17 cellular contexts compared by ENCODE assay signal in genomic region chr5:122937914-122938313, GRCh38.
DNase-seq lines count a peak whose midpoint lies in the region; ATAC-seq and TF ChIP-seq lines count a peak whose summit lies in the region.
"Had no signal": no experiment of that assay in that cellular context is flagged by ENCODE, and none has a peak within 500 bp of the region (broad histone marks: within the 10 kb centered on the region; RNA-seq: fewer than 3 reads in every experiment).

No MANE protein-coding gene starts in this region.

- H3K27ac ChIP-seq in OCI-LY3 (ENCODE audit: low read length) (no peak overlapping the region), thoracic aorta (peak overlapping the region; percentile 5 to 54)
- no peak overlapping the region for H3K27ac ChIP-seq in CD8-positive, alpha-beta memory T cell (ENCODE audit: low read depth, low read length)
- H3K27ac ChIP-seq: HL-60, SK-N-MC had no signal

- H3K4me1 Mint-ChIP-seq in activated T-cell treated with anti-CD3 and anti-CD28 coated beads, Interleukin-2, amount 50 U/mL, for 24 hours (ENCODE audit: low read depth): no peaks in the 10 kb centered on the region
- H3K4me1 Mint-ChIP-seq in CD8-positive, alpha-beta memory T cell: peaks cover 0 to 3% (median 0%) of the 10 kb centered on the region in 3 donors

- H3K27me3 Mint-ChIP-seq in activated T-cell treated with anti-CD3 and anti-CD28 coated beads, Interleukin-2, amount 50 U/mL, for 24 hours: no peaks in the 10 kb centered on the region
- H3K27me3 Mint-ChIP-seq in CD8-positive, alpha-beta memory T cell: peaks cover 0 to 1% of the 10 kb centered on the region in 2 donors
- H3K27me3 Mint-ChIP-seq: naive B cell had no signal

- no peak for TF ChIP-seq CTCF in OCI-LY3 (IDR thresholded peaks at IDR 0.05; ENCODE audit: low read depth, low read length)
- no peak for TF ChIP-seq CTCF in fibroblast of villous mesenchyme (IDR thresholded peaks at IDR 0.05; ENCODE audit: insufficient read depth, low read depth, low read length)
- no peak for TF ChIP-seq CTCF in thoracic aorta (IDR thresholded peaks at IDR 0.05)

- H3K27me3 ChIP-seq in OCI-LY3 (ENCODE audit: low read depth, low read length) (no peaks in the 10 kb centered on the region), thoracic aorta (replicated peaks; ENCODE audit: insufficient read depth) (no peaks in the 10 kb centered on the region)
- H3K27me3 ChIP-seq in CD8-positive, alpha-beta memory T cell (ENCODE audit: insufficient read depth, low read length, poor library complexity, severe bottlenecking): no peaks in the 10 kb centered on the region

- CTCF ChIA-PET in CD8-positive, alpha-beta memory T cell (lab: Charles Lee): no interaction called here

- H3K9me3 ChIP-seq in OCI-LY3 (ENCODE audit: insufficient read depth, low read length) (no peaks in the 10 kb centered on the region), thoracic aorta (no peaks in the 10 kb centered on the region)
- H3K9me3 ChIP-seq in CD8-positive, alpha-beta memory T cell (ENCODE audit: low read length): no peaks in the 10 kb centered on the region

- no peak overlapping the region for H3K9ac ChIP-seq in OCI-LY3 (ENCODE audit: low read length)

- H3K4me2 ChIP-seq in OCI-LY3 (ENCODE audit: low read length): 0 out of 2 replicates have a peak overlapping the region, but pooled peaks have one; percentile 22

- no peaks in the 10 kb centered on the region for H4K20me1 ChIP-seq in OCI-LY3 (ENCODE audit: insufficient read depth, low read length)

- H3K4me1 ChIP-seq in OCI-LY3 (ENCODE audit: low read length) (peaks cover 43% of the 10 kb centered on the region), thoracic aorta (ENCODE audit: control insufficient read depth in 1 of 2, low read depth in 2 of 2) (peaks cover 7 to 37% of the 10 kb centered on the region in 2 donors)
- H3K4me1 ChIP-seq in CD8-positive, alpha-beta memory T cell (ENCODE audit: insufficient read depth, low read length): no peaks in the 10 kb centered on the region

- no peaks in the 10 kb centered on the region for H3K9me3 Mint-ChIP-seq in activated T-cell treated with anti-CD3 and anti-CD28 coated beads, Interleukin-2, amount 50 U/mL, for 24 hours
- no peaks in the 10 kb centered on the region for H3K9me3 Mint-ChIP-seq in CD8-positive, alpha-beta memory T cell

- DNase-seq in fibroblast of villous mesenchyme (ENCODE audit: low read depth) (peak; percentile 20), medulla oblongata (ENCODE audit: extremely low spot score) (peak; percentile 64), thoracic aorta (ENCODE audit: low spot score) (no peak), GDM1 (lab: John Stamatoyannopoulos, UW) (no peak)
- DNase-seq in activated T-cell treated with anti-CD3 and anti-CD28 coated beads, Interleukin-2, amount 50 U/mL, for 24 hours: no peak
- no peak for DNase-seq in CD8-positive, alpha-beta memory T cell
- DNase-seq: activated CD4-positive, alpha-beta T cell treated with anti-CD3 and anti-CD28 coated beads for 4 hours; activated CD8-positive, alpha-beta memory T cell treated with anti-CD3 and anti-CD28 coated beads, Interleukin-2, amount 50 U/mL, for 4 hours; cortex of kidney; hippocampal formation; naive B cell; PC-3; T1000 had no signal

- no peak overlapping the region for H3K27ac Mint-ChIP-seq in activated T-cell treated with anti-CD3 and anti-CD28 coated beads, Interleukin-2, amount 50 U/mL, for 24 hours
- no peak overlapping the region for H3K27ac Mint-ChIP-seq in CD8-positive, alpha-beta memory T cell
- H3K27ac Mint-ChIP-seq: naive B cell had no signal

- ATAC-seq in thoracic aorta (ENCODE audit: insufficient number of reproducible peaks, low FRiP score, low read depth) (no peak), GM18520 (IDR thresholded peaks at IDR 0.05; ENCODE audit: unreplicated experiment) (no peak)
- ATAC-seq: PC-3 had no signal

- H3K36me3 Mint-ChIP-seq in activated T-cell treated with anti-CD3 and anti-CD28 coated beads, Interleukin-2, amount 50 U/mL, for 24 hours (ENCODE audit: low read depth): no peaks in the 10 kb centered on the region
- peaks cover 6 to 16% (median 8%) of the 10 kb centered on the region in 3 donors for H3K36me3 Mint-ChIP-seq in CD8-positive, alpha-beta memory T cell

- H3K79me2 ChIP-seq in OCI-LY3 (ENCODE audit: low read length): no peaks in the 10 kb centered on the region

- H3K36me3 ChIP-seq in OCI-LY3 (replicated peaks; ENCODE audit: low read depth, low read length) (no peaks in the 10 kb centered on the region), thoracic aorta (no peaks in the 10 kb centered on the region)
- no peaks in the 10 kb centered on the region for H3K36me3 ChIP-seq in CD8-positive, alpha-beta memory T cell (ENCODE audit: insufficient read depth, low read length)

- no peak overlapping the region for H3K4me3 Mint-ChIP-seq in activated T-cell treated with anti-CD3 and anti-CD28 coated beads, Interleukin-2, amount 50 U/mL, for 24 hours
- H3K4me3 Mint-ChIP-seq in CD8-positive, alpha-beta memory T cell: no peak overlapping the region

- no peak overlapping the region for H2AFZ ChIP-seq in OCI-LY3 (ENCODE audit: low read depth, low read length)

- H3K4me3 ChIP-seq in OCI-LY3 (ENCODE audit: low read length) (no peak overlapping the region), fibroblast of villous mesenchyme (ENCODE audit: low read depth, low read length) (no peak overlapping the region), thoracic aorta (no peak overlapping the region)
- H3K4me3 ChIP-seq in CD8-positive, alpha-beta memory T cell (ENCODE audit: low read length): no peak overlapping the region
- H3K4me3 ChIP-seq: SK-N-MC had no signal

- POLR2A ChIA-PET in CD8-positive, alpha-beta memory T cell (lab: Charles Lee): no interaction called here

Comparison
In these comparisons a context has a peak if more than half of its experiments do, and no peak if none do; other contexts are left out.
1. H3K27ac ChIP-seq: peak in thoracic aorta (2 of 2); none in OCI-LY3 (single experiment) and CD8-positive, alpha-beta memory T cell (single experiment).
2. DNase-seq: peak in fibroblast of villous mesenchyme (single experiment) and medulla oblongata (single experiment); none in thoracic aorta (single experiment), activated T-cell treated with anti-CD3 and anti-CD28 coated beads, Interleukin-2, amount 50 U/mL, for 24 hours (single experiment), GDM1 (single experiment) and CD8-positive, alpha-beta memory T cell (0 of 5).